Comparison of ENCODE assay signal across 8 cellular contexts in genomic region chr15:72722071-72722696, GRCh38. TPM values are rescaled to one million over a fixed set of nuclear protein-coding genes. Genes with fewer than 3 reads are reported as not detected.
DNase-seq lines count a peak whose midpoint lies in the region; ATAC-seq and TF ChIP-seq lines count a peak whose summit lies in the region.

No MANE protein-coding gene starts in this region.

- no TSS peak for BruUV-seq in IMR-90 (replicated peaks; lab: Mats Ljungman, UMichigan)

- POLR2A ChIA-PET in IMR-90 (lab: Charles Lee; ENCODE audit: unreplicated experiment), result no interaction called here

- ATAC-seq in IMR-90 (ENCODE audit: low read depth) (peak; percentile 87), gastroesophageal sphincter (no peak), upper lobe of right lung (peak; percentile 75)

- H2BK120ac ChIP-seq in IMR-90 (ENCODE audit: low read depth, low read length) (no peak overlapping the region), trophoblast cell (ENCODE audit: insufficient read depth, low read length, poor library complexity) (no peak overlapping the region)

- H3K9ac ChIP-seq in IMR-90 (ENCODE audit: low read depth, low read length) (no peak overlapping the region), trophoblast cell (ENCODE audit: low read length) (no peak overlapping the region)

- H3K4me3 ChIP-seq in IMR-90 (ENCODE audit: insufficient read depth, low read depth, low read length) (no peak overlapping the region), gastroesophageal sphincter (no peak overlapping the region), trophoblast cell (ENCODE audit: low read depth, low read length) (no peak overlapping the region), upper lobe of right lung (no peak overlapping the region)

- H3K18ac ChIP-seq in IMR-90 (ENCODE audit: low read depth, low read length) (no peak overlapping the region), trophoblast cell (ENCODE audit: low read length) (no peak overlapping the region)

- H3K4me2 ChIP-seq in IMR-90 (ENCODE audit: low read depth, low read length), result no peak overlapping the region
- H3K4me2 ChIP-seq in trophoblast cell (ENCODE audit: low read length), result no peak overlapping the region

- TF ChIP-seq RAD21 in IMR-90 (IDR thresholded peaks at IDR 0.05; ENCODE audit: low read length), result peak; percentile 78

- WGBS in IMR-90 (ENCODE audit: extremely low coverage in 2 of 2, insufficient read length in 1 of 2), 2 experiments, result no CpG with 5 or more reads among the region's 3 CpGs
- WGBS in gastroesophageal sphincter (ENCODE audit: low coverage in 1 of 2), 2 donors, result 43 to 52% methylated on average over 2 to 3 of the region's 3 CpGs
- no CpG with 5 or more reads among the region's 3 CpGs for WGBS in trophoblast cell (ENCODE audit: extremely low coverage, insufficient coverage, insufficient read length)

- DNase-seq in Caki2 (ENCODE audit: low read depth) (peak; percentile 25), IMR-90 (peak; percentile 80), SHP77 (lab: John Stamatoyannopoulos, UW) (peak; percentile 40 to 74), trophoblast cell (peak; percentile 52 to 80), upper lobe of right lung (peak; percentile 67), OCI-M2 (lab: John Stamatoyannopoulos, UW; ENCODE audit: unreplicated experiment) (no peak)
- DNase-seq in activated effector memory CD4-positive, alpha-beta T cell treated with Interleukin-2 at 50 U/mL for 16 hours, result peak; percentile 51

- H3K4ac ChIP-seq in IMR-90 (ENCODE audit: low read depth, low read length) (no peak overlapping the region), trophoblast cell (ENCODE audit: low read depth, low read length) (no peak overlapping the region)

- H3K27me3 ChIP-seq in IMR-90 (ENCODE audit: control insufficient read depth, insufficient read depth, low read length) (no peaks in the 10 kb centered on the region), gastroesophageal sphincter (no peaks in the 10 kb centered on the region), trophoblast cell (ENCODE audit: insufficient read depth, low read length) (no peaks in the 10 kb centered on the region), upper lobe of right lung (no peaks in the 10 kb centered on the region)

- no peak overlapping the region for H2BK12ac ChIP-seq in trophoblast cell (ENCODE audit: low read length)

- H2AK5ac ChIP-seq in IMR-90 (ENCODE audit: low read depth, low read length) (no peak overlapping the region), trophoblast cell (ENCODE audit: low read length) (no peak overlapping the region)

- H4K5ac ChIP-seq in IMR-90 (ENCODE audit: low read depth, low read length), result no peak overlapping the region

- H3K9me1 ChIP-seq in IMR-90 (ENCODE audit: insufficient read depth, low read length), result no peaks in the 10 kb centered on the region

- in situ Hi-C loops in Caki2 (cut with HindIII; ENCODE audit: low pct_unique_long_range_greater_than_20kb, low sequenced_read_pairs), result no loop called here
- in situ Hi-C loops in IMR-90 (cut with MboI; ENCODE audit: low sequenced_read_pairs), result loop anchor here (10.0 kb wide), 1 partner anchor 363 kb away; no protein-coding TSS in a partner anchor

- no peaks in the 10 kb centered on the region for H3K9me3 ChIP-seq in IMR-90 (ENCODE audit: control insufficient read depth, insufficient read depth, low read length)
- no peaks in the 10 kb centered on the region for H3K9me3 ChIP-seq in gastroesophageal sphincter
- no peaks in the 10 kb centered on the region for H3K9me3 ChIP-seq in trophoblast cell (ENCODE audit: insufficient read depth, low read depth, low read length)
- no peaks in the 10 kb centered on the region for H3K9me3 ChIP-seq in upper lobe of right lung

- H2AK9ac ChIP-seq in IMR-90 (replicated peaks; ENCODE audit: low read depth, low read length, poor library complexity), result no peak overlapping the region

- TF ChIP-seq CTCF in IMR-90 (conservative IDR thresholded peaks at IDR 0.05; ENCODE audit: low read depth, low read length), result peak; percentile 87
- TF ChIP-seq CTCF in gastroesophageal sphincter (IDR thresholded peaks at IDR 0.05), result peak in 3 of 4 experiments; percentile 15 to 60 (median 41)
- TF ChIP-seq CTCF in upper lobe of right lung (IDR thresholded peaks at IDR 0.05), result peak; percentile 64

- no peak overlapping the region for H4K91ac ChIP-seq in IMR-90 (ENCODE audit: insufficient read depth, low read depth, low read length)
- H4K91ac ChIP-seq in trophoblast cell (ENCODE audit: low read depth, low read length), result no peak overlapping the region

- no peak overlapping the region for H3K56ac ChIP-seq in IMR-90 (ENCODE audit: extremely low read depth, insufficient read depth, low read length)

- no peak overlapping the region for H2BK20ac ChIP-seq in IMR-90 (ENCODE audit: low read depth, low read length)

- H4K12ac ChIP-seq in trophoblast cell (ENCODE audit: low read depth, low read length), result no peak overlapping the region

- H2BK5ac ChIP-seq in IMR-90 (ENCODE audit: low read depth, low read length, poor library complexity, severe bottlenecking), result no peak overlapping the region
- no peak overlapping the region for H2BK5ac ChIP-seq in trophoblast cell (ENCODE audit: low read depth, low read length, poor library complexity)

- H3K23ac ChIP-seq in IMR-90 (ENCODE audit: low read depth, low read length), result no peak overlapping the region
- H3K23ac ChIP-seq in trophoblast cell (ENCODE audit: low read length), result no peak overlapping the region

- no peaks in the 10 kb centered on the region for H3K36me3 ChIP-seq in IMR-90 (ENCODE audit: control insufficient read depth, insufficient read depth, low read length)
- H3K36me3 ChIP-seq in gastroesophageal sphincter, result peaks cover 0 to 59% of the 10 kb centered on the region in 2 donors
- H3K36me3 ChIP-seq in trophoblast cell (ENCODE audit: control insufficient read depth in 1 of 2, insufficient read depth in 2 of 2, low read length in 2 of 2), result peaks cover 2% of the 10 kb centered on the region in 2 experiments
- H3K36me3 ChIP-seq in upper lobe of right lung, result peaks cover 29% of the 10 kb centered on the region

- no peak for TF ChIP-seq POLR2A in IMR-90 (IDR thresholded peaks at IDR 0.05; ENCODE audit: low read depth, low read length)
- no peak for TF ChIP-seq POLR2A in gastroesophageal sphincter (IDR thresholded peaks at IDR 0.05)

- H3K14ac ChIP-seq in IMR-90 (replicated peaks; ENCODE audit: low read depth, low read length), result no peak overlapping the region
- no peak overlapping the region for H3K14ac ChIP-seq in trophoblast cell (ENCODE audit: low read length)

- no peaks in the 10 kb centered on the region for H3K79me1 ChIP-seq in IMR-90 (ENCODE audit: low read depth in 1 of 2, low read length in 2 of 2)
- no peaks in the 10 kb centered on the region for H3K79me1 ChIP-seq in trophoblast cell (ENCODE audit: low read length)

- H2BK15ac ChIP-seq in IMR-90 (ENCODE audit: low read depth, low read length), result no peak overlapping the region

- no peaks in the 10 kb centered on the region for H3K79me2 ChIP-seq in trophoblast cell (ENCODE audit: control insufficient read depth, insufficient read depth, low read length, poor library complexity)

- peak overlapping the region; percentile 19 for H2AFZ ChIP-seq in IMR-90 (replicated peaks; ENCODE audit: low read length, poor library complexity)
- no peak overlapping the region for H2AFZ ChIP-seq in trophoblast cell (ENCODE audit: insufficient read depth, low read length, poor library complexity)

- intact Hi-C loops in IMR-90 (cut with micrococcal nuclease) (loop anchor here (1.0 to 10.0 kb wide), 4 partner anchors 61 to 551 kb away; partner anchors contain the start of gene ADPGK), upper lobe of right lung (cut with DNase I) (no loop called here)

- H4K20me1 ChIP-seq in IMR-90 (ENCODE audit: insufficient read depth, low read length), result no peaks in the 10 kb centered on the region

- no peak overlapping the region for H3K27ac ChIP-seq in IMR-90 (ENCODE audit: insufficient read depth, low read length)
- H3K27ac ChIP-seq in gastroesophageal sphincter, result no peak overlapping the region
- no peak overlapping the region for H3K27ac ChIP-seq in trophoblast cell (ENCODE audit: low read depth, low read length)
- H3K27ac ChIP-seq in upper lobe of right lung, result no peak overlapping the region

- no peak overlapping the region for H4K8ac ChIP-seq in IMR-90 (ENCODE audit: low read depth in 2 of 2, low read length in 2 of 2)
- no peak overlapping the region for H4K8ac ChIP-seq in trophoblast cell (ENCODE audit: low read depth, low read length)

- no peak for TF ChIP-seq EP300 in gastroesophageal sphincter (IDR thresholded peaks at IDR 0.05)

- dilution Hi-C loops in IMR-90 (cut with HindIII; ENCODE audit: low sequenced_read_pairs, unreplicated experiment), result no loop called here

- H3K4me1 ChIP-seq in IMR-90 (ENCODE audit: control insufficient read depth, insufficient read depth, low read length) (no peaks in the 10 kb centered on the region), gastroesophageal sphincter (no peaks in the 10 kb centered on the region), trophoblast cell (ENCODE audit: control insufficient read depth in 1 of 2, insufficient read depth in 2 of 2, low read length in 2 of 2) (no peaks in the 10 kb centered on the region), upper lobe of right lung (no peaks in the 10 kb centered on the region)

- CTCF ChIA-PET in IMR-90 (lab: Yijun Ruan, JAX), result interaction anchor here (0.7 to 1.8 kb wide), 14 partner anchors 9 to 914 kb away, joined by 3 to 6 read pairs (median 3); no protein-coding TSS in a partner anchor

TF ChIP-seq in IMR-90, 13 proteins besides CTCF, POLR2A, EP300 and RAD21 (continues in another document):
- TF ChIP-seq SMC3 (IDR thresholded peaks at IDR 0.05; ENCODE audit: low read depth, low read length), result peak; percentile 80

RNA-seq across cellular contexts. Expression of gene BBS4, which starts 36.2 kb away (rescaled TPM):
- 17.4 and 21.2 TPM in 2 replicates for total RNA-seq in Caki2 (2014; rRNA removed; shearing (Covaris generic); ENCODE audit: low replicate concordance)
- total RNA-seq in IMR-90 (2012; rRNA removed) (9.7 and 15.8 TPM in 2 replicates), gastroesophageal sphincter (10 to 100 TPM; 19.8 to 34.9 (median 26.6) TPM), upper lobe of right lung (18.1 TPM)
- polyA plus RNA-seq in IMR-90 (2012; rRNA removed), result 10.5 and 21.0 TPM in 2 replicates
- 3.6 and 6.6 TPM in 2 replicates for polyA plus RNA-seq in IMR-90 (2012; cell fraction: cytosol; rRNA removed)
- polyA plus RNA-seq in IMR-90 (2012; cell fraction: nucleus; rRNA removed; ENCODE audit: low replicate concordance), result 9.2 and 47.2 TPM in 2 replicates
- 9.6 and 10.2 TPM in 2 replicates for polyA plus RNA-seq in trophoblast cell (2013)

RNA-seq across cellular contexts. Expression of gene HIGD2B, which starts 36.2 kb away (rescaled TPM):
- not detected in 2 replicates for total RNA-seq in Caki2 (2014; rRNA removed; shearing (Covaris generic); ENCODE audit: low replicate concordance)
- total RNA-seq in IMR-90 (2012; rRNA removed), result not detected in 2 replicates
- not detected in 2 replicates for polyA plus RNA-seq in IMR-90 (2012; rRNA removed)
- polyA plus RNA-seq in IMR-90 (2012; cell fraction: cytosol; rRNA removed), result not detected in 2 replicates
- not detected in 2 replicates for polyA plus RNA-seq in IMR-90 (2012; cell fraction: nucleus; rRNA removed; ENCODE audit: low replicate concordance)
- not detected for total RNA-seq in gastroesophageal sphincter
- polyA plus RNA-seq in trophoblast cell (2013), result 0.04 TPM in 1 of 2 replicates, not detected in the other
- not detected for total RNA-seq in upper lobe of right lung
